ENCODE assay signal across 1 cellular context in the genomic region with DNA sequence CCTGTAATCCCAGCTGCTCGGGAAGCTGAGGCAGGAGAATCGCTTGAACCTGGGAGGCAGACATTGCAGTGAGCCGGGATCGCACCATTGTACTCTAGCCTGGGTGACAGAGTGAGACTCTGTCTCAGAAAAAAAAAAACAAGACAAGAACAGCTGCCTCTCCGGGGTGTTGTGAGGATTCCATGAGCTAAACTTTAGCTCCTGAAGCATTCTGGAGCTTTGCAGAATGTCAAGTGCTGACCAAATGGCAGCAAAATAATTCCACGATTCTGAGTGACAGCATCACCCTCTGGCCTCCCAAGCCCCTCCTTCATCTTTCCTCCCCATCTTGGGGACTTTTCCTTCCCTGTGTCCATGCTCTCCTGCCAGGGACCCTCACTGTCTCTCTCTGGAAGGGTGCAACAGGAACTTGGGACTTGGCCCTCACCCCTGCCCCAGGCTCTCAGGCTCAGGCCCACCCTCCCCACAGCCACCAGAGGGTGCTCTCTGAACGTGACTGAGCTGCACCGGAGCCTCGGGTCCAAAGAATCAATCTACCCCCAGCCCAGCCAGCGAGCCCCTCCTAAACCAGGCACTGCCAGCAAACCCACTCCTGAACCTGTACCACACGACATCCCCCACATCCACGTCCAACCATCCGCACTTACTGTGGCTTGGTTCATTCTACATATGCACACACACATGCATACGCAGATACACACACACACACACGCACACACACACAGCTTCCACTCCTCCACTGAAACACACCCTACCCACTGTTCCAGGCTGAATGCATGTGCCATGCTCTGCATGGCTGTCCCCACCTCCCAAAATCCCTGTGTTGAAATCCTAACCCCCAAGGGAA.
TF ChIP-seq lines count a peak whose summit lies in the region.

No MANE protein-coding gene starts in this region.

TF ChIP-seq in WTC11, 78 proteins besides CTCF, POLR2A, EP300 and RAD21 (continued from another document):
- TF ChIP-seq, protein P1, sequence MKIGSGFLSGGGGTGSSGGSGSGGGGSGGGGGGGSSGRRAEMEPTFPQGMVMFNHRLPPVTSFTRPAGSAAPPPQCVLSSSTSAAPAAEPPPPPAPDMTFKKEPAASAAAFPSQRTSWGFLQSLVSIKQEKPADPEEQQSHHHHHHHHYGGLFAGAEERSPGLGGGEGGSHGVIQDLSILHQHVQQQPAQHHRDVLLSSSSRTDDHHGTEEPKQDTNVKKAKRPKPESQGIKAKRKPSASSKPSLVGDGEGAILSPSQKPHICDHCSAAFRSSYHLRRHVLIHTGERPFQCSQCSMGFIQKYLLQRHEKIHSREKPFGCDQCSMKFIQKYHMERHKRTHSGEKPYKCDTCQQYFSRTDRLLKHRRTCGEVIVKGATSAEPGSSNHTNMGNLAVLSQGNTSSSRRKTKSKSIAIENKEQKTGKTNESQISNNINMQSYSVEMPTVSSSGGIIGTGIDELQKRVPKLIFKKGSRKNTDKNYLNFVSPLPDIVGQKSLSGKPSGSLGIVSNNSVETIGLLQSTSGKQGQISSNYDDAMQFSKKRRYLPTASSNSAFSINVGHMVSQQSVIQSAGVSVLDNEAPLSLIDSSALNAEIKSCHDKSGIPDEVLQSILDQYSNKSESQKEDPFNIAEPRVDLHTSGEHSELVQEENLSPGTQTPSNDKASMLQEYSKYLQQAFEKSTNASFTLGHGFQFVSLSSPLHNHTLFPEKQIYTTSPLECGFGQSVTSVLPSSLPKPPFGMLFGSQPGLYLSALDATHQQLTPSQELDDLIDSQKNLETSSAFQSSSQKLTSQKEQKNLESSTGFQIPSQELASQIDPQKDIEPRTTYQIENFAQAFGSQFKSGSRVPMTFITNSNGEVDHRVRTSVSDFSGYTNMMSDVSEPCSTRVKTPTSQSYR (CRISPR knock-in tag; IDR thresholded peaks at IDR 0.05): no peak
- TF ChIP-seq ATF1 (CRISPR knock-in tag; IDR thresholded peaks at IDR 0.05): no peak
- TF ChIP-seq, protein P2, sequence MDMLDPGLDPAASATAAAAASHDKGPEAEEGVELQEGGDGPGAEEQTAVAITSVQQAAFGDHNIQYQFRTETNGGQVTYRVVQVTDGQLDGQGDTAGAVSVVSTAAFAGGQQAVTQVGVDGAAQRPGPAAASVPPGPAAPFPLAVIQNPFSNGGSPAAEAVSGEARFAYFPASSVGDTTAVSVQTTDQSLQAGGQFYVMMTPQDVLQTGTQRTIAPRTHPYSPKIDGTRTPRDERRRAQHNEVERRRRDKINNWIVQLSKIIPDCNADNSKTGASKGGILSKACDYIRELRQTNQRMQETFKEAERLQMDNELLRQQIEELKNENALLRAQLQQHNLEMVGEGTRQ (CRISPR knock-in tag; IDR thresholded peaks at IDR 0.05): no peak
- no peak for TF ChIP-seq RORB (CRISPR knock-in tag; IDR thresholded peaks at IDR 0.05)
- TF ChIP-seq E2F4 (CRISPR knock-in tag; IDR thresholded peaks at IDR 0.05; ENCODE audit: borderline replicate concordance, low read depth): no peak
- no peak for TF ChIP-seq ZNF317 (CRISPR knock-in tag; IDR thresholded peaks at IDR 0.05; ENCODE audit: borderline replicate concordance, low read depth)
- TF ChIP-seq ERG (CRISPR knock-in tag; IDR thresholded peaks at IDR 0.05): no peak
- no peak for TF ChIP-seq ZBTB43 (CRISPR knock-in tag; IDR thresholded peaks at IDR 0.05)
- TF ChIP-seq PREB (CRISPR knock-in tag; IDR thresholded peaks at IDR 0.05; ENCODE audit: borderline replicate concordance): no peak
TF ChIP-seq in WTC11: peak in this region for 0.
